In genomic region chr1:239725371-239725770, GRCh38 we compare ENCODE assay signal across 29 cellular contexts.
"Had no signal": no experiment of that assay in that cellular context is flagged by ENCODE, and none has a peak within 500 bp of the region (broad histone marks: within the 10 kb centered on the region; RNA-seq: fewer than 3 reads in every experiment).

No MANE protein-coding gene starts in this region.

- H3K9ac ChIP-seq: parathyroid adenoma had no signal

- H2AFZ ChIP-seq: hepatocyte, parathyroid adenoma had no signal

- H3K79me2 ChIP-seq: hepatocyte, parathyroid adenoma had no signal

- H3K4me1 ChIP-seq: left lung, lower lobe of right lung, parathyroid adenoma, psoas muscle, right atrium auricular region, right lobe of liver, tibial nerve, uterus had no signal

- H3K36me3 Mint-ChIP-seq: natural killer cell treated with Interleukin-12 subunit alpha and Interleukin-12 subunit beta and Interleukin-15 and Interleukin-18, amount 100 ng/mL, for 72 hours; stimulated activated memory B cell treated with anti-CD40 and anti-IgM and Interleukin-4, amounts not matched to agents 10 μg/mL and 1 μg/mL and 100 μg/mL, for 72 hours; type B pancreatic cell had no signal

- H3K9me3 ChIP-seq: left lung, lower lobe of right lung, mucosa of descending colon, psoas muscle, right atrium auricular region, right lobe of liver, tibial nerve, uterus had no signal

- H3K4me2 ChIP-seq: hepatocyte, smooth muscle cell had no signal

- H3K27me3 Mint-ChIP-seq: naive thymus-derived CD4-positive, alpha-beta T cell; natural killer cell treated with Interleukin-12 subunit alpha and Interleukin-12 subunit beta and Interleukin-15 and Interleukin-18, amount 100 ng/mL, for 72 hours; stimulated activated memory B cell treated with anti-CD40 and anti-IgM and Interleukin-4, amounts not matched to agents 10 μg/mL and 1 μg/mL and 100 μg/mL, for 72 hours; stimulated activated naive CD8-positive, alpha-beta T cell treated with anti-CD3 and anti-CD28 coated beads, Interleukin-15, amount 100 ng/mL, for 72 hours had no signal

- H3K27me3 ChIP-seq: hepatocyte, left lung, right atrium auricular region, right lobe of liver, tibial nerve, uterus had no signal

- H3K27ac ChIP-seq: hepatocyte, left lung, lower lobe of right lung, parathyroid adenoma, psoas muscle, right atrium auricular region, right lobe of liver, tibial nerve, uterus had no signal

- H3K4me3 ChIP-seq: hepatocyte, left lung, lower lobe of right lung, mucosa of descending colon, psoas muscle, right atrium auricular region, right lobe of liver, smooth muscle cell, tibial nerve, uterus had no signal

- ATAC-seq: left cardiac atrium; left lung; lower lobe of right lung; mucosa of descending colon; naive thymus-derived CD4-positive, alpha-beta T cell; natural killer cell treated with Interleukin-12 subunit alpha and Interleukin-12 subunit beta and Interleukin-15 and Interleukin-18, amount 100 ng/mL, for 72 hours; psoas muscle; right lobe of liver; stimulated activated memory B cell treated with anti-CD40 and anti-IgM and Interleukin-4, amounts not matched to agents 10 μg/mL and 1 μg/mL and 100 μg/mL, for 72 hours; stimulated activated naive CD8-positive, alpha-beta T cell treated with anti-CD3 and anti-CD28 coated beads, Interleukin-15, amount 100 ng/mL, for 72 hours had no signal

- H3K4me3 Mint-ChIP-seq: natural killer cell treated with Interleukin-12 subunit alpha and Interleukin-12 subunit beta and Interleukin-15 and Interleukin-18, amount 100 ng/mL, for 72 hours; neural crest cell; stimulated activated memory B cell treated with anti-CD40 and anti-IgM and Interleukin-4, amounts not matched to agents 10 μg/mL and 1 μg/mL and 100 μg/mL, for 72 hours; stimulated activated naive CD8-positive, alpha-beta T cell treated with anti-CD3 and anti-CD28 coated beads, Interleukin-15, amount 100 ng/mL, for 72 hours; type B pancreatic cell had no signal

- DNase-seq: kidney glomerular epithelial cell; left cardiac atrium; left lung; lower lobe of right lung; mammary epithelial cell; mesendoderm; midbrain; mucosa of descending colon; naive thymus-derived CD4-positive, alpha-beta T cell; nucleus accumbens; psoas muscle; right lobe of liver; stimulated activated CD4-positive, alpha-beta T cell treated with anti-CD3 and anti-CD28 coated beads, Interleukin-1b, Interleukin-23, amount 100 ng/mL, for 48 hours; stimulated activated CD4-positive, alpha-beta T cell treated with anti-CD3 and anti-CD28 coated beads, Interleukin-2, amount 100 ng/mL, for 48 hours; stimulated activated CD4-positive, alpha-beta T cell treated with anti-CD3 and anti-CD28 coated beads, Interleukin-4, amount 100 ng/mL, for 4 hours; stimulated activated CD8-positive, alpha-beta memory T cell treated with anti-CD3 and anti-CD28 coated beads, Interleukin-4, amount 100 ng/mL, for 48 hours; stimulated activated naive CD4-positive, alpha-beta T cell treated with Interleukin-2 at 50 U/mL for 16 hours; stimulated activated naive CD8-positive, alpha-beta T cell treated with anti-CD3 and anti-CD28 coated beads, Interleukin-15, amount 100 ng/mL, for 72 hours; substantia nigra; uterus had no signal

- H3K9me3 Mint-ChIP-seq: natural killer cell treated with Interleukin-12 subunit alpha and Interleukin-12 subunit beta and Interleukin-15 and Interleukin-18, amount 100 ng/mL, for 72 hours; neural crest cell; stimulated activated memory B cell treated with anti-CD40 and anti-IgM and Interleukin-4, amounts not matched to agents 10 μg/mL and 1 μg/mL and 100 μg/mL, for 72 hours; stimulated activated naive CD8-positive, alpha-beta T cell treated with anti-CD3 and anti-CD28 coated beads, Interleukin-15, amount 100 ng/mL, for 72 hours; type B pancreatic cell had no signal

- H3K4me1 Mint-ChIP-seq: stimulated activated memory B cell treated with anti-CD40 and anti-IgM and Interleukin-4, amounts not matched to agents 10 μg/mL and 1 μg/mL and 100 μg/mL, for 72 hours had no signal

- H3K36me3 ChIP-seq: left lung, lower lobe of right lung, right atrium auricular region, right lobe of liver, tibial nerve, uterus had no signal

- H3K27ac Mint-ChIP-seq: natural killer cell treated with Interleukin-12 subunit alpha and Interleukin-12 subunit beta and Interleukin-15 and Interleukin-18, amount 100 ng/mL, for 72 hours; stimulated activated memory B cell treated with anti-CD40 and anti-IgM and Interleukin-4, amounts not matched to agents 10 μg/mL and 1 μg/mL and 100 μg/mL, for 72 hours; stimulated activated naive CD8-positive, alpha-beta T cell treated with anti-CD3 and anti-CD28 coated beads, Interleukin-15, amount 100 ng/mL, for 72 hours; type B pancreatic cell had no signal
